18 cellular contexts compared by ENCODE assay signal in the genomic region with DNA sequence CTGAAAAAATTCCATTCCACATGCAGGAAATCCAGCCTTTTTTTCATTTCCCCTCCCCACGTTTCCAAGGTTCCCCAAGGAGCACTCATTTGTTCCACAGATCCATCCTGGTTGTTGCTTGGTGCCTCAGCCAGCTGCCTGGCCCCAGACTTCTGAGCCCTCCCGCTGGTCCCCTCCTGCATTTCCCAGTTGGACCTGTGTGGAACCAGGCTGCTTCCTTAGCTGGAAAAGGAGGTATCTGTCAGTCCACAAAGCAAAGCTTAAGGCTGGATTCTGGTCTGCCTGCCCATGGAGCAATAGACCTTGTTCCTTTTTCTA. TPM values are rescaled to one million over a fixed set of nuclear protein-coding genes. Genes with fewer than 3 reads are reported as not detected.
DNase-seq lines count a peak whose midpoint lies in the region; ATAC-seq and TF ChIP-seq lines count a peak whose summit lies in the region.
"Had no signal": no experiment of that assay in that cellular context is flagged by ENCODE, and none has a peak within 500 bp of the region (broad histone marks: within the 10 kb centered on the region; RNA-seq: fewer than 3 reads in every experiment).

No MANE protein-coding gene starts in this region.

- TF ChIP-seq EP300 in sigmoid colon (IDR thresholded peaks at IDR 0.05), result no peak

- TF ChIP-seq POLR2A in sigmoid colon (IDR thresholded peaks at IDR 0.05), result no peak

- H3K4me3 ChIP-seq in sigmoid colon, result no peak overlapping the region
- H3K4me3 ChIP-seq: BLaER1 treated with 17β-estradiol and CSF1 and Interleukin-3, amounts not matched to agents 10 nM and 100 nM; SJCRH30 had no signal

- ATAC-seq in GM19452 (IDR thresholded peaks at IDR 0.05; ENCODE audit: unreplicated experiment), result no peak
- no peak for ATAC-seq in HG02763 (IDR thresholded peaks at IDR 0.05; ENCODE audit: unreplicated experiment)
- ATAC-seq: HepG2 had no signal

- intact Hi-C loops in sigmoid colon (cut with DNase I), result no loop called here

- DNase-seq in ELF-1 (ENCODE audit: low read depth, low spot score), result peak; percentile 14
- DNase-seq in islet precursor cell, result peak; percentile 37
- DNase-seq in sigmoid colon, result peak; percentile 46
- no peak for DNase-seq in GDM1 (lab: John Stamatoyannopoulos, UW)
- no peak for DNase-seq in CD1c-positive myeloid dendritic cell (ENCODE audit: extremely low spot score)
- DNase-seq: CD8-positive, alpha-beta memory T cell; KBM-7; MV-4-11; NCI-H1694 treated with DMSO at 0.1 percent for 48 hours; NCI-H2107; NCI-H510A; NCI-H774; SJCRH30 had no signal

- no peaks in the 10 kb centered on the region for H3K9me3 ChIP-seq in sigmoid colon
- H3K9me3 ChIP-seq: BLaER1 treated with 17β-estradiol and CSF1 and Interleukin-3, amounts not matched to agents 10 nM and 100 nM; SJCRH30 had no signal

- no peaks in the 10 kb centered on the region for H3K36me3 ChIP-seq in sigmoid colon
- H3K36me3 ChIP-seq: SJCRH30 had no signal

- H3K4me1 ChIP-seq in sigmoid colon, result peaks cover 0 to 25% (median 21%) of the 10 kb centered on the region in 4 donors

- peak overlapping the region; percentile 74; the same call in 1 of the 2 replicates for H3K27ac ChIP-seq in VCaP
- H3K27ac ChIP-seq in sigmoid colon, result peak overlapping the region in 2 of 4 donors; percentile 3 to 37
- H3K27ac ChIP-seq: BLaER1 treated with 17β-estradiol and CSF1 and Interleukin-3, amounts not matched to agents 10 nM and 100 nM; SJCRH30 had no signal

- TF ChIP-seq CTCF in VCaP (conservative IDR thresholded peaks at IDR 0.05) (no peak), sigmoid colon (IDR thresholded peaks at IDR 0.05) (no peak)

- no peaks in the 10 kb centered on the region for H3K27me3 ChIP-seq in sigmoid colon
- H3K27me3 ChIP-seq: BLaER1 treated with 17β-estradiol and CSF1 and Interleukin-3, amounts not matched to agents 10 nM and 100 nM; SJCRH30 had no signal

- 84 to 93% methylated on average over 2 of the region's 2 CpGs for WGBS in sigmoid colon, 2 donors

RNA-seq across cellular contexts. Expression of gene ANGPTL2, which starts 44.8 kb away (rescaled TPM):
- 100 to 1,000 TPM in 1 of 4 donors, 10 to 100 TPM in 3; 50.5 to 112 (median 78.8) TPM for total RNA-seq in sigmoid colon
- polyA plus RNA-seq in sigmoid colon, result 10 to 100 TPM in 1 of 3 donors, 1 to 10 TPM in 1, under 1 TPM in 1; 0.69 to 14.7 (median 9.6) TPM
- total RNA-seq: CD8-positive, alpha-beta memory T cell had no signal
- polyA plus RNA-seq: CD8-positive, alpha-beta memory T cell had no signal

Comparison
In these comparisons a context has a peak if more than half of its experiments do, and no peak if none do; other contexts are left out.
1. DNase-seq: peak in ELF-1 (single experiment), islet precursor cell (single experiment) and sigmoid colon (single experiment); none in GDM1 (single experiment) and CD1c-positive myeloid dendritic cell (single experiment).